Comparison of ENCODE assay signal across 15 cellular contexts in genomic region chr10:42488416-42488815, GRCh38.
DNase-seq lines count a peak whose midpoint lies in the region; ATAC-seq and TF ChIP-seq lines count a peak whose summit lies in the region.
"Had no signal": no experiment of that assay in that cellular context is flagged by ENCODE, and none has a peak within 500 bp of the region (broad histone marks: within the 10 kb centered on the region; RNA-seq: fewer than 3 reads in every experiment).

No MANE protein-coding gene starts in this region.

- H4K20me1 ChIP-seq in GM23338 (replicated peaks; ENCODE audit: insufficient read depth): no peaks in the 10 kb centered on the region
- H4K20me1 ChIP-seq: BLaER1 had no signal

- H3K9me3 ChIP-seq in left ventricle myocardium inferior (replicated peaks): peaks cover 7% of the 10 kb centered on the region

- H3K4me3 ChIP-seq in AG04449 (ENCODE audit: low read depth, low read length) (no peak overlapping the region), astrocyte of the spinal cord (ENCODE audit: low read depth, low read length) (no peak overlapping the region), GM23338 (no peak overlapping the region), left ventricle myocardium inferior (no peak overlapping the region)
- H3K4me3 ChIP-seq: BLaER1 had no signal

- ATAC-seq in GM23338 (no peak), HG02588 (IDR thresholded peaks at IDR 0.05; ENCODE audit: unreplicated experiment) (no peak)

- H3K27me3 ChIP-seq in GM23338 (ENCODE audit: insufficient read depth) (no peaks in the 10 kb centered on the region), left ventricle myocardium inferior (ENCODE audit: low read depth) (no peaks in the 10 kb centered on the region)
- H3K27me3 ChIP-seq: BLaER1 had no signal

- intact Hi-C loops in left ventricle myocardium inferior (cut with micrococcal nuclease): no loop called here

- no peak overlapping the region for H2AFZ ChIP-seq in GM23338

- no peak overlapping the region for H3K4me3 Mint-ChIP-seq in GM23338
- H3K4me3 Mint-ChIP-seq: activated naive CD4-positive, alpha-beta T cell treated with anti-CD3 and anti-CD28 coated beads, Interleukin-2, amount 10 ng/mL, durations not matched to agents 7 days and 5 days; memory B cell had no signal

- no peaks in the 10 kb centered on the region for H3K4me1 ChIP-seq in GM23338 (ENCODE audit: insufficient read depth)
- H3K4me1 ChIP-seq in left ventricle myocardium inferior: no peaks in the 10 kb centered on the region
- H3K4me1 ChIP-seq: BLaER1 had no signal

- no peak overlapping the region for H3K4me2 ChIP-seq in GM23338
- H3K4me2 ChIP-seq: BLaER1 had no signal

- H3F3A ChIP-seq in GM23338 (replicated peaks; ENCODE audit: low read depth): no peaks in the 10 kb centered on the region

- H3K27me3 Mint-ChIP-seq in GM23338 (ENCODE audit: insufficient read depth, low read depth, poor library complexity): peaks cover 3% of the 10 kb centered on the region
- H3K27me3 Mint-ChIP-seq: activated naive CD4-positive, alpha-beta T cell treated with anti-CD3 and anti-CD28 coated beads, Interleukin-2, amount 10 ng/mL, durations not matched to agents 7 days and 5 days; memory B cell had no signal

- no peak overlapping the region for H3K27ac Mint-ChIP-seq in GM23338
- H3K27ac Mint-ChIP-seq: activated naive CD4-positive, alpha-beta T cell treated with anti-CD3 and anti-CD28 coated beads, Interleukin-2, amount 10 ng/mL, durations not matched to agents 7 days and 5 days; memory B cell had no signal

- TF ChIP-seq CTCF in AG04449 (IDR thresholded peaks at IDR 0.05; ENCODE audit: insufficient read depth, low read length, missing control alignments): no peak
- no peak for TF ChIP-seq CTCF in astrocyte of the spinal cord (IDR thresholded peaks at IDR 0.05; ENCODE audit: low read depth, low read length)
- TF ChIP-seq CTCF in GM23338 (conservative IDR thresholded peaks at IDR 0.05; ENCODE audit: low read depth in 2 of 2): no peak
- TF ChIP-seq CTCF in left ventricle myocardium inferior (IDR thresholded peaks at IDR 0.05; ENCODE audit: borderline replicate concordance): no peak

- peaks cover 98% of the 10 kb centered on the region for H3K9me3 Mint-ChIP-seq in GM23338

- peak; percentile 9 for DNase-seq in AG04449 (ENCODE audit: low read depth, low spot score)
- peak; percentile 76 for DNase-seq in HK-2 (ENCODE audit: unreplicated experiment)
- DNase-seq in astrocyte of the spinal cord (ENCODE audit: low read depth, low spot score): peak; percentile 1
- peak; percentile 84 for DNase-seq in kidney tubule cell (ENCODE audit: low spot score)
- DNase-seq in SK-N-DZ (ENCODE audit: low spot score): no peak
- DNase-seq in GM23338 (ENCODE audit: low spot score): no peak
- DNase-seq in left ventricle myocardium inferior: no peak
- DNase-seq: activated naive CD4-positive, alpha-beta T cell treated with anti-CD3 and anti-CD28 coated beads, Interleukin-2, amount 10 ng/mL, durations not matched to agents 7 days and 5 days; central memory CD4-positive, alpha-beta T cell; DMS153; NCI-H1105 treated with DMSO at 0.1 percent for 48 hours had no signal

- H3K36me3 Mint-ChIP-seq in GM23338 (ENCODE audit: low read depth): peaks cover 33% of the 10 kb centered on the region
- H3K36me3 Mint-ChIP-seq: activated naive CD4-positive, alpha-beta T cell treated with anti-CD3 and anti-CD28 coated beads, Interleukin-2, amount 10 ng/mL, durations not matched to agents 7 days and 5 days; memory B cell had no signal

- H3K27ac ChIP-seq in GM23338 (ENCODE audit: low read depth): no peak overlapping the region
- no peak overlapping the region for H3K27ac ChIP-seq in left ventricle myocardium inferior (replicated peaks)
- H3K27ac ChIP-seq: BLaER1, VCaP had no signal

- CTCF ChIA-PET in AG04449 (lab: Yijun Ruan, JAX): no interaction called here

- in situ Hi-C loops in astrocyte of the spinal cord (cut with HindIII; ENCODE audit: low sequenced_read_pairs): no loop called here

- H3K9me2 ChIP-seq in GM23338 (ENCODE audit: insufficient read depth): no peaks in the 10 kb centered on the region

- no peaks in the 10 kb centered on the region for H3K4me1 Mint-ChIP-seq in GM23338
- H3K4me1 Mint-ChIP-seq: activated naive CD4-positive, alpha-beta T cell treated with anti-CD3 and anti-CD28 coated beads, Interleukin-2, amount 10 ng/mL, durations not matched to agents 7 days and 5 days; memory B cell had no signal

- H3K79me2 ChIP-seq in GM23338 (replicated peaks; ENCODE audit: insufficient read depth): no peaks in the 10 kb centered on the region

- POLR2A ChIA-PET in AG04449 (lab: Yijun Ruan, JAX): no interaction called here

- H3K36me3 ChIP-seq in GM23338 (ENCODE audit: insufficient read depth) (no peaks in the 10 kb centered on the region), left ventricle myocardium inferior (no peaks in the 10 kb centered on the region)
- H3K36me3 ChIP-seq: BLaER1 had no signal

TF ChIP-seq in GM23338, 12 proteins besides CTCF, POLR2A, EP300 and RAD21 (continues in another document):
- TF ChIP-seq STAT1 (IDR thresholded peaks at IDR 0.05; ENCODE audit: unreplicated experiment): no peak
- TF ChIP-seq JUNB (IDR thresholded peaks at IDR 0.05; ENCODE audit: unreplicated experiment): no peak
- no peak for TF ChIP-seq POLR2AphosphoS5 (IDR thresholded peaks at IDR 0.05; ENCODE audit: low read depth)
- TF ChIP-seq ZNF114 (CRISPR knock-in tag; IDR thresholded peaks at IDR 0.05): no peak
- TF ChIP-seq ZNF331 (CRISPR knock-in tag; IDR thresholded peaks at IDR 0.05; ENCODE audit: low read depth): no peak
- no peak for TF ChIP-seq ZNF462 (CRISPR knock-in tag; IDR thresholded peaks at IDR 0.05)
- no peak for TF ChIP-seq EZH2phosphoT487 (IDR thresholded peaks at IDR 0.05; ENCODE audit: unreplicated experiment)
- no peak for TF ChIP-seq ETS1 (IDR thresholded peaks at IDR 0.05)
- no peak for TF ChIP-seq NANOG (IDR thresholded peaks at IDR 0.05; ENCODE audit: borderline replicate concordance)

Comparison
In these comparisons a context has a peak if more than half of its experiments do, and no peak if none do; other contexts are left out.
1. DNase-seq: peak in AG04449 (single experiment), HK-2 (single experiment), astrocyte of the spinal cord (single experiment) and kidney tubule cell (single experiment); none in SK-N-DZ (single experiment), GM23338 (single experiment) and left ventricle myocardium inferior (single experiment).